Comparison of ENCODE assay signal across 9 cellular contexts in the genomic region with DNA sequence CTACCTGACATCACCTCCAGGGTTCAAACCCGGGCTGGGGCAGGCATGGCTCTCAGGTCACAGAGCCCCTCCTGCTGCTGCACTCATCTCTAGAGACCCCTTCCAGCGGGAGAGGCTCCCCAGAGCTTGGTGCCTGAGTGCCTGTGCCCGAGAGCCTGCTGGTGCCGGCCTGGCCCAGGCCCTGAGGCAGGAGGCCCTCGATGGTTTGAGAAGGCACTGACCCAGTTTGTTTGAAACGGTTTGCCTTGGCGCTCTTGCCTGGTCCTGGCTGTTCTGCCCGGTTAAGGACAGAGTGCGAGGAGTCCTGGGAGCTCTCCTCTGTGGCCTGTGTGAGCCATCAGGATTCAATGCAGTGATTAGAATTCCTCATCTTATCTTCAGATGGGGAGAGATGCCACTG.
DNase-seq lines count a peak whose midpoint lies in the region; TF ChIP-seq lines count a peak whose summit lies in the region.
"Had no signal": no experiment of that assay in that cellular context is flagged by ENCODE, and none has a peak within 500 bp of the region (broad histone marks: within the 10 kb centered on the region; RNA-seq: fewer than 3 reads in every experiment).

No MANE protein-coding gene starts in this region.

- POLR2A ChIA-PET in activated CD4-positive, alpha-beta memory T cell treated with anti-CD3 and anti-CD28 coated beads for 36 hours (lab: Charles Lee): no interaction called here

- CTCF ChIA-PET in activated CD4-positive, alpha-beta memory T cell treated with anti-CD3 and anti-CD28 coated beads for 36 hours (lab: Charles Lee): no interaction called here

- no peaks in the 10 kb centered on the region for H3K9me3 Mint-ChIP-seq in dendritic cell treated with granulocyte-macrophage colony-stimulating factor and Interleukin-4, amounts not matched to agents 40 ng/mL and 50 ng/mL, for 4 days
- H3K9me3 Mint-ChIP-seq in osteocyte (ENCODE audit: unreplicated experiment): no peaks in the 10 kb centered on the region
- H3K9me3 Mint-ChIP-seq in activated CD4-positive, alpha-beta memory T cell treated with anti-CD3 and anti-CD28 coated beads for 36 hours: no peaks in the 10 kb centered on the region
- H3K9me3 Mint-ChIP-seq in glutamatergic neuron (ENCODE audit: unreplicated experiment): peaks cover 3% of the 10 kb centered on the region
- H3K9me3 Mint-ChIP-seq: CD8-positive, alpha-beta memory T cell had no signal

- peaks cover 96% of the 10 kb centered on the region for H3K36me3 Mint-ChIP-seq in dendritic cell treated with granulocyte-macrophage colony-stimulating factor and Interleukin-4, amounts not matched to agents 40 ng/mL and 50 ng/mL, for 4 days (ENCODE audit: low read depth)
- H3K36me3 Mint-ChIP-seq in osteocyte (ENCODE audit: unreplicated experiment) (peaks cover 12% of the 10 kb centered on the region), glutamatergic neuron (ENCODE audit: unreplicated experiment) (peaks cover 14% of the 10 kb centered on the region)
- peaks cover 13% of the 10 kb centered on the region for H3K36me3 Mint-ChIP-seq in activated CD4-positive, alpha-beta memory T cell treated with anti-CD3 and anti-CD28 coated beads for 36 hours

- H3K4me3 Mint-ChIP-seq in dendritic cell treated with granulocyte-macrophage colony-stimulating factor and Interleukin-4, amounts not matched to agents 40 ng/mL and 50 ng/mL, for 4 days: no peak overlapping the region
- H3K4me3 Mint-ChIP-seq in osteocyte (ENCODE audit: unreplicated experiment) (no peak overlapping the region), glutamatergic neuron (ENCODE audit: unreplicated experiment) (no peak overlapping the region)
- no peak overlapping the region for H3K4me3 Mint-ChIP-seq in activated CD4-positive, alpha-beta memory T cell treated with anti-CD3 and anti-CD28 coated beads for 36 hours
- H3K4me3 Mint-ChIP-seq: CD8-positive, alpha-beta memory T cell had no signal

- H3K27ac Mint-ChIP-seq in dendritic cell treated with granulocyte-macrophage colony-stimulating factor and Interleukin-4, amounts not matched to agents 40 ng/mL and 50 ng/mL, for 4 days: peak overlapping the region; percentile 92
- H3K27ac Mint-ChIP-seq in osteocyte (ENCODE audit: unreplicated experiment) (no peak overlapping the region), glutamatergic neuron (ENCODE audit: unreplicated experiment) (no peak overlapping the region)
- no peak overlapping the region for H3K27ac Mint-ChIP-seq in activated CD4-positive, alpha-beta memory T cell treated with anti-CD3 and anti-CD28 coated beads for 36 hours

- TF ChIP-seq CTCF in osteocyte (IDR thresholded peaks at IDR 0.05): no peak
- TF ChIP-seq CTCF in glutamatergic neuron (IDR thresholded peaks at IDR 0.05; ENCODE audit: partially characterized antibody, unreplicated experiment): no peak

- peak; percentile 32 for DNase-seq in islet precursor cell
- peak; percentile 73 for DNase-seq in osteocyte (ENCODE audit: extremely low spot score, unreplicated experiment)
- no peak for DNase-seq in AG08396 (ENCODE audit: low spot score)
- DNase-seq in activated CD4-positive, alpha-beta memory T cell treated with anti-CD3 and anti-CD28 coated beads for 36 hours: no peak
- DNase-seq in glutamatergic neuron: no peak
- DNase-seq: Caco-2; CD8-positive, alpha-beta memory T cell; GDM1 had no signal

- intact Hi-C loops in dendritic cell treated with granulocyte-macrophage colony-stimulating factor and Interleukin-4, amounts not matched to agents 40 ng/mL and 50 ng/mL, for 4 days (cut with micrococcal nuclease): no loop called here
- intact Hi-C loops in activated CD4-positive, alpha-beta memory T cell treated with anti-CD3 and anti-CD28 coated beads for 36 hours (cut with micrococcal nuclease): no loop called here

- H3K4me1 Mint-ChIP-seq in dendritic cell treated with granulocyte-macrophage colony-stimulating factor and Interleukin-4, amounts not matched to agents 40 ng/mL and 50 ng/mL, for 4 days (ENCODE audit: low read depth): peaks cover 51% of the 10 kb centered on the region
- peaks cover 3% of the 10 kb centered on the region for H3K4me1 Mint-ChIP-seq in osteocyte (ENCODE audit: unreplicated experiment)
- H3K4me1 Mint-ChIP-seq in activated CD4-positive, alpha-beta memory T cell treated with anti-CD3 and anti-CD28 coated beads for 36 hours (ENCODE audit: low read depth): peaks cover 16% of the 10 kb centered on the region
- H3K4me1 Mint-ChIP-seq in glutamatergic neuron (ENCODE audit: low read depth, unreplicated experiment): peaks cover 2% of the 10 kb centered on the region

- H3K27me3 Mint-ChIP-seq in dendritic cell treated with granulocyte-macrophage colony-stimulating factor and Interleukin-4, amounts not matched to agents 40 ng/mL and 50 ng/mL, for 4 days: no peaks in the 10 kb centered on the region
- H3K27me3 Mint-ChIP-seq in osteocyte (ENCODE audit: unreplicated experiment) (no peaks in the 10 kb centered on the region), glutamatergic neuron (ENCODE audit: unreplicated experiment) (peaks cover 4% of the 10 kb centered on the region)
- no peaks in the 10 kb centered on the region for H3K27me3 Mint-ChIP-seq in activated CD4-positive, alpha-beta memory T cell treated with anti-CD3 and anti-CD28 coated beads for 36 hours

Comparison
In these comparisons a context has a peak if more than half of its experiments do, and no peak if none do; other contexts are left out.
1. DNase-seq: peak in islet precursor cell (single experiment) and osteocyte (single experiment); none in AG08396 (single experiment), activated CD4-positive, alpha-beta memory T cell treated with anti-CD3 and anti-CD28 coated beads for 36 hours (single experiment) and glutamatergic neuron (single experiment).